1 cellular context compared by ENCODE assay signal in the genomic region with DNA sequence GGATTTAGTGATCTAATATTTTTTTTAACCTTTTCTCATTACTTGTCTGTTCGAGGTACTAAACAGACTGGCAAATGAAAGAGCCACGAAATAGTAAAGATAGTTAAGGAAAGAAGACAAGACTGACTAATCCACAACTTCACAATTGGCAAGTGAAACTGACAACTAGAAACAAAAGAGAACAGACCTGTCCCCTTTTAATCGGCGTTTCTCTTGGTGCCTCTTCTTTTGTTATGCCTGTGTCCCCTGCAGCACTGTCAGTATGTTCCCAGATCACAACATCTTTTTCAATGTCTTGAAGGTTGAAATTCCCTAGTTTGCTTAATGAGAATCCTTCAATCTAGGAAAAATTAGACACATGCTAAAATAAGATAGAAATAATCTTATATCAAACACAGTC.
A peak's percentile ranks its signal among the peaks of the same experiment; 100 is the strongest.
TF ChIP-seq lines count a peak whose summit lies in the region.

No MANE protein-coding gene starts in this region.

TF ChIP-seq in H1, 55 proteins besides CTCF, POLR2A, EP300 and RAD21:
- TF ChIP-seq KDM4A (IDR thresholded peaks at IDR 0.05; ENCODE audit: low read depth, low read length, severe bottlenecking) (no peak), POU5F1 (IDR thresholded peaks at IDR 0.05; ENCODE audit: low read depth, low read length) (peak; percentile 47; the same call in 1 of the 2 replicates)
